ENCODE assay signal across 9 cellular contexts in the genomic region with DNA sequence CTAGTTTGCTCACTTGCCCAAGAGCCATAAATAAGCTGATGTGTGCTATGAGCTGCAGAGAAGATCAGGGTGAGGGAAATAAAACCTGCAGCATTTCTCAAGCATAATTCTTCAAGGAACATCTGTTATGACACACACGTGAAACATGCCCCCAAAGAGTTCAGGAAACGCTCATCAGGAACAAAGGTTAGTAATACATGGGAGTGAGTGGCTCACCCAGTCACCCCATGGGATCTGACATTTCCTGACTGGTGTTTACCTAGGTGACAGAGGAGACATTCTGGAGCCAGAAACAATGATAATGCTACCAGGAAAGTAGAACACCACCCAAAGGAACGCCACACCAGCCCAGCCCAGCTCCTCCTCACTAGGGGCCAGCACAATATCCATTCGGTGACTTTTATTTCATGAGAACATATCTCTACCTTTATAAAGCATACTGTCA.
DNase-seq lines count a peak whose midpoint lies in the region; FAIRE-seq and TF ChIP-seq lines count a peak whose summit lies in the region.
"Had no signal": no experiment of that assay in that cellular context is flagged by ENCODE, and none has a peak within 500 bp of the region (broad histone marks: within the 10 kb centered on the region; RNA-seq: fewer than 3 reads in every experiment).

No MANE protein-coding gene starts in this region.

- TF ChIP-seq CTCF in fibroblast of pulmonary artery (IDR thresholded peaks at IDR 0.05; ENCODE audit: low read length, missing control alignments): no peak

- peak; percentile 96 for FAIRE-seq in H54 (lab: Jason Lieb, UNC)
- no peak for FAIRE-seq in small intestine (lab: Jason Lieb, UNC)

- H3K4me1 ChIP-seq in small intestine (ENCODE audit: control insufficient read depth in 2 of 2, insufficient read depth in 1 of 2, low read depth in 1 of 2, low read length in 1 of 2): peaks cover 8 to 11% of the 10 kb centered on the region in 2 donors

- H3K9me3 ChIP-seq in small intestine (ENCODE audit: control insufficient read depth, low read depth): no peaks in the 10 kb centered on the region

- peak overlapping the region; percentile 68 to 97 for H3K27ac ChIP-seq in small intestine (ENCODE audit: low read depth in 1 of 2, low read length in 1 of 2)

- 19 to 56% (median 30%) methylated on average over 4 of the region's 4 CpGs for WGBS in small intestine, 3 donors

- no peaks in the 10 kb centered on the region for H3K36me3 ChIP-seq in small intestine (ENCODE audit: control insufficient read depth in 2 of 2, insufficient read depth in 2 of 2, low read length in 2 of 2)

- H3K27me3 ChIP-seq in small intestine (ENCODE audit: control insufficient read depth in 2 of 2, insufficient read depth in 2 of 2, low read length in 2 of 2): no peaks in the 10 kb centered on the region

- no peak for TF ChIP-seq POLR2A in H54 (IDR thresholded peaks at IDR 0.05; ENCODE audit: low read depth, low read length)

- H3K4me3 ChIP-seq in fibroblast of pulmonary artery (replicated peaks; ENCODE audit: low read depth, low read length) (no peak overlapping the region), small intestine (ENCODE audit: low read depth in 1 of 2, low read length in 2 of 2) (no peak overlapping the region)

- DNase-seq in H54 (ENCODE audit: insufficient read length, low spot score) (peak; percentile 63), NCI-H69 (lab: John Stamatoyannopoulos, UW) (peak; percentile 90), fibroblast of pulmonary artery (ENCODE audit: low read depth) (peak; percentile 46), small intestine (peak; percentile 93), T-helper 1 cell (no peak)
- DNase-seq in activated T-cell treated with anti-CD3 and anti-CD28 coated beads, Interleukin-2, amount 50 U/mL, for 48 hours: no peak
- DNase-seq in central memory CD4-positive, alpha-beta T cell: no peak
- DNase-seq: effector memory CD8-positive, alpha-beta T cell; NCI-H1930 had no signal

Comparison
In these comparisons a context has a peak if more than half of its experiments do, and no peak if none do; other contexts are left out.
1. DNase-seq: peak in H54 (single experiment), NCI-H69 (single experiment), fibroblast of pulmonary artery (single experiment) and small intestine (single experiment); none in activated T-cell treated with anti-CD3 and anti-CD28 coated beads, Interleukin-2, amount 50 U/mL, for 48 hours (0 of 2), T-helper 1 cell (0 of 5) and central memory CD4-positive, alpha-beta T cell (single experiment).